In the genomic region with DNA sequence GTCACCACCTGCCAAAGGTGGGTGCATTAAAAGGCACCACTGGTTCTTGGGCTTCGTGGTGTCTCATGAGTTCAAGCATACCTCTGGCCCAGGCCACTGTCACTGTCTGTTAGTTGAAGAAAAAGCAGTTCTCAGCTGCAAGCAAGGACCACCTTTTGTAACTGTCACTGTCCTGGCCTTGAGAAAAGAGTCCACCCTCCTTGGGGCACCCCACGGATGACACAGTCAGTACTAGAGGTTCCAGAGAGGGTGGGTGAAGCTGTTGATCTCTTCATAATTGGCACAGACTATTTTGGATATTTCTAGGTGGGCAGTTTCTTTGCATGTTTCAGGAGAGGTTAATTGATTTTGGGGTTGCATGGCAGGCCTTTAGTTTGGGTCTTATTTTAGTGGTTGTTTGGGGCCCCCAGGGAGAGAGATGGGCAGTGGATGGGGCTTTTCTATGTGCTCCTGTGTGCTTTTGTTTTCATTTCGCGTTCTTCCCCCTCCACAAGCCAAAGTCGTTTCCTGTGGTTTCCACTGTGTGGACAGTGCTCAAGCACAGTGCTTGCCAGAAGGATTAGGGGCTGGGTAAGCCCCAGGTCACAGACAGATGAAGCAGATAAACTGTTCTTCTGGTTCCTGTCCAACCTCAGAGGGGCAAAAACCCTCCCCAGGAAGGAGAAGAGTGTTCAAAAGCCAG, we compare ENCODE assay signal across 1 cellular context.
TF ChIP-seq lines count a peak whose summit lies in the region.

No MANE protein-coding gene starts in this region.

TF ChIP-seq in GM23338, 12 proteins besides CTCF, POLR2A, EP300 and RAD21 (continued from another document):
- TF ChIP-seq, protein P1, sequence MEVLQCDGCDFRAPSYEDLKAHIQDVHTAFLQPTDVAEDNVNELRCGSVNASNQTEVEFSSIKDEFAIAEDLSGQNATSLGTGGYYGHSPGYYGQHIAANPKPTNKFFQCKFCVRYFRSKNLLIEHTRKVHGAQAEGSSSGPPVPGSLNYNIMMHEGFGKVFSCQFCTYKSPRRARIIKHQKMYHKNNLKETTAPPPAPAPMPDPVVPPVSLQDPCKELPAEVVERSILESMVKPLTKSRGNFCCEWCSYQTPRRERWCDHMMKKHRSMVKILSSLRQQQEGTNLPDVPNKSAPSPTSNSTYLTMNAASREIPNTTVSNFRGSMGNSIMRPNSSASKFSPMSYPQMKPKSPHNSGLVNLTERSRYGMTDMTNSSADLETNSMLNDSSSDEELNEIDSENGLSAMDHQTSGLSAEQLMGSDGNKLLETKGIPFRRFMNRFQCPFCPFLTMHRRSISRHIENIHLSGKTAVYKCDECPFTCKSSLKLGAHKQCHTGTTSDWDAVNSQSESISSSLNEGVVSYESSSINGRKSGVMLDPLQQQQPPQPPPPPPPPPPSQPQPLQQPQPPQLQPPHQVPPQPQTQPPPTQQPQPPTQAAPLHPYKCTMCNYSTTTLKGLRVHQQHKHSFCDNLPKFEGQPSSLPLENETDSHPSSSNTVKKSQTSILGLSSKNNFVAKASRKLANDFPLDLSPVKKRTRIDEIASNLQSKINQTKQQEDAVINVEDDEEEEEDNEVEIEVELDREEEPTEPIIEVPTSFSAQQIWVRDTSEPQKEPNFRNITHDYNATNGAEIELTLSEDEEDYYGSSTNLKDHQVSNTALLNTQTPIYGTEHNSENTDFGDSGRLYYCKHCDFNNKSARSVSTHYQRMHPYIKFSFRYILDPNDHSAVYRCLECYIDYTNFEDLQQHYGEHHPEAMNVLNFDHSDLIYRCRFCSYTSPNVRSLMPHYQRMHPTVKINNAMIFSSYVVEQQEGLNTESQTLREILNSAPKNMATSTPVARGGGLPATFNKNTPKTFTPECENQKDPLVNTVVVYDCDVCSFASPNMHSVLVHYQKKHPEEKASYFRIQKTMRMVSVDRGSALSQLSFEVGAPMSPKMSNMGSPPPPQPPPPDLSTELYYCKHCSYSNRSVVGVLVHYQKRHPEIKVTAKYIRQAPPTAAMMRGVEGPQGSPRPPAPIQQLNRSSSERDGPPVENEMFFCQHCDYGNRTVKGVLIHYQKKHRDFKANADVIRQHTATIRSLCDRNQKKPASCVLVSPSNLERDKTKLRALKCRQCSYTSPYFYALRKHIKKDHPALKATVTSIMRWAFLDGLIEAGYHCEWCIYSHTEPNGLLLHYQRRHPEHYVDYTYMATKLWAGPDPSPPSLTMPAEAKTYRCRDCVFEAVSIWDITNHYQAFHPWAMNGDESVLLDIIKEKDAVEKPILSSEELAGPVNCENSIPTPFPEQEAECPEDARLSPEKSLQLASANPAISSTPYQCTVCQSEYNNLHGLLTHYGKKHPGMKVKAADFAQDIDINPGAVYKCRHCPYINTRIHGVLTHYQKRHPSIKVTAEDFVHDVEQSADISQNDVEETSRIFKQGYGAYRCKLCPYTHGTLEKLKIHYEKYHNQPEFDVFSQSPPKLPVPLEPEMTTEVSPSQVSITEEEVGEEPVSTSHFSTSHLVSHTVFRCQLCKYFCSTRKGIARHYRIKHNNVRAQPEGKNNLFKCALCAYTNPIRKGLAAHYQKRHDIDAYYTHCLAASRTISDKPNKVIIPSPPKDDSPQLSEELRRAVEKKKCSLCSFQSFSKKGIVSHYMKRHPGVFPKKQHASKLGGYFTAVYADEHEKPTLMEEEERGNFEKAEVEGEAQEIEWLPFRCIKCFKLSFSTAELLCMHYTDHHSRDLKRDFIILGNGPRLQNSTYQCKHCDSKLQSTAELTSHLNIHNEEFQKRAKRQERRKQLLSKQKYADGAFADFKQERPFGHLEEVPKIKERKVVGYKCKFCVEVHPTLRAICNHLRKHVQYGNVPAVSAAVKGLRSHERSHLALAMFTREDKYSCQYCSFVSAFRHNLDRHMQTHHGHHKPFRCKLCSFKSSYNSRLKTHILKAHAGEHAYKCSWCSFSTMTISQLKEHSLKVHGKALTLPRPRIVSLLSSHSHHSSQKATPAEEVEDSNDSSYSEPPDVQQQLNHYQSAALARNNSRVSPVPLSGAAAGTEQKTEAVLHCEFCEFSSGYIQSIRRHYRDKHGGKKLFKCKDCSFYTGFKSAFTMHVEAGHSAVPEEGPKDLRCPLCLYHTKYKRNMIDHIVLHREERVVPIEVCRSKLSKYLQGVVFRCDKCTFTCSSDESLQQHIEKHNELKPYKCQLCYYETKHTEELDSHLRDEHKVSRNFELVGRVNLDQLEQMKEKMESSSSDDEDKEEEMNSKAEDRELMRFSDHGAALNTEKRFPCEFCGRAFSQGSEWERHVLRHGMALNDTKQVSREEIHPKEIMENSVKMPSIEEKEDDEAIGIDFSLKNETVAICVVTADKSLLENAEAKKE (CRISPR knock-in tag; IDR thresholded peaks at IDR 0.05): no peak
- TF ChIP-seq NANOG (IDR thresholded peaks at IDR 0.05; ENCODE audit: borderline replicate concordance): no peak
- no peak for TF ChIP-seq POLR2AphosphoS5 (IDR thresholded peaks at IDR 0.05; ENCODE audit: low read depth)
- no peak for TF ChIP-seq EZH2phosphoT487 (IDR thresholded peaks at IDR 0.05; ENCODE audit: unreplicated experiment)
- TF ChIP-seq ZNF114 (CRISPR knock-in tag; IDR thresholded peaks at IDR 0.05): no peak
- TF ChIP-seq, protein P2, sequence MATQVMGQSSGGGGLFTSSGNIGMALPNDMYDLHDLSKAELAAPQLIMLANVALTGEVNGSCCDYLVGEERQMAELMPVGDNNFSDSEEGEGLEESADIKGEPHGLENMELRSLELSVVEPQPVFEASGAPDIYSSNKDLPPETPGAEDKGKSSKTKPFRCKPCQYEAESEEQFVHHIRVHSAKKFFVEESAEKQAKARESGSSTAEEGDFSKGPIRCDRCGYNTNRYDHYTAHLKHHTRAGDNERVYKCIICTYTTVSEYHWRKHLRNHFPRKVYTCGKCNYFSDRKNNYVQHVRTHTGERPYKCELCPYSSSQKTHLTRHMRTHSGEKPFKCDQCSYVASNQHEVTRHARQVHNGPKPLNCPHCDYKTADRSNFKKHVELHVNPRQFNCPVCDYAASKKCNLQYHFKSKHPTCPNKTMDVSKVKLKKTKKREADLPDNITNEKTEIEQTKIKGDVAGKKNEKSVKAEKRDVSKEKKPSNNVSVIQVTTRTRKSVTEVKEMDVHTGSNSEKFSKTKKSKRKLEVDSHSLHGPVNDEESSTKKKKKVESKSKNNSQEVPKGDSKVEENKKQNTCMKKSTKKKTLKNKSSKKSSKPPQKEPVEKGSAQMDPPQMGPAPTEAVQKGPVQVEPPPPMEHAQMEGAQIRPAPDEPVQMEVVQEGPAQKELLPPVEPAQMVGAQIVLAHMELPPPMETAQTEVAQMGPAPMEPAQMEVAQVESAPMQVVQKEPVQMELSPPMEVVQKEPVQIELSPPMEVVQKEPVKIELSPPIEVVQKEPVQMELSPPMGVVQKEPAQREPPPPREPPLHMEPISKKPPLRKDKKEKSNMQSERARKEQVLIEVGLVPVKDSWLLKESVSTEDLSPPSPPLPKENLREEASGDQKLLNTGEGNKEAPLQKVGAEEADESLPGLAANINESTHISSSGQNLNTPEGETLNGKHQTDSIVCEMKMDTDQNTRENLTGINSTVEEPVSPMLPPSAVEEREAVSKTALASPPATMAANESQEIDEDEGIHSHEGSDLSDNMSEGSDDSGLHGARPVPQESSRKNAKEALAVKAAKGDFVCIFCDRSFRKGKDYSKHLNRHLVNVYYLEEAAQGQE (IDR thresholded peaks at IDR 0.05; ENCODE audit: unreplicated experiment): no peak
- TF ChIP-seq JUNB (IDR thresholded peaks at IDR 0.05; ENCODE audit: unreplicated experiment): no peak
- no peak for TF ChIP-seq CREB1 (CRISPR knock-in tag; IDR thresholded peaks at IDR 0.05; ENCODE audit: low read depth)
